9 cellular contexts compared by ENCODE assay signal in the genomic region with DNA sequence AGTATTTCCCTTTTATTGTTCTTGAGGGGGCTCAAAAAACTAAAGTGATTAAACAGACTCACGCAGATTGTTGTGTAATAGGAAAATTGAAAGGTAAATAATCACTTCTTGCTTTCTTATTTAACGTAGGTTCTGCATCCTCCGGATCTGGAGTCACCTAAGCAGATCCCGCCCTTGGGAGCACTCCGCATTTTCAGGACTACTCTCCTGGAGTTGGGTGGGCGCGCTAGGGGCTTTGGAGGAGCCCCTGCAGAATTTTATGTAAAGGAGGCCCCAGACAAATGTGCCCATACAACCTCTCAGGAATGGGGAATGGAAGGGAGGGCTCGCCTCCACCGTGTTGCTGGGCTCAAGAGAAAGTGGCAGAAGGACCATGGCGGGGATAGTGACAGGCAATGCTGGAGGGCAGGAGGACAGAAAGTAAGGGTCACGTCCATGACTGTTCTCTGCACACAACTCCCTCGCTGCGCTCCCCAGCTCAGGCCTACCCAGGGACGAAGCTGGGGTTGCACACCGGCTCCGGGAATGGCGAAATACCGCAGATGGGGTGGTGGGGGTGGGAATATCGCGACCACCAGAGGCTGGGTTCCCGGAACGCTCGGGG. TPM values are rescaled to one million over a fixed set of nuclear protein-coding genes. Genes with fewer than 3 reads are reported as not detected.
DNase-seq lines count a peak whose midpoint lies in the region; ATAC-seq and TF ChIP-seq lines count a peak whose summit lies in the region.
"Had no signal": no experiment of that assay in that cellular context is flagged by ENCODE, and none has a peak within 500 bp of the region (broad histone marks: within the 10 kb centered on the region; RNA-seq: fewer than 3 reads in every experiment).

No MANE protein-coding gene starts in this region.

- POLR2A ChIA-PET in RWPE1 (lab: Yijun Ruan, JAX; ENCODE audit: low non-redundant PET), result interaction anchor here (1.0 kb wide), 1 partner anchor 8 kb away, joined by 3 read pairs; a partner anchor contains a TSS

- TF ChIP-seq CTCF in RWPE1 (conservative IDR thresholded peaks at IDR 0.05; ENCODE audit: low read depth), result no peak
- TF ChIP-seq CTCF in coronary artery (IDR thresholded peaks at IDR 0.05), result no peak
- TF ChIP-seq CTCF in right lobe of liver (IDR thresholded peaks at IDR 0.05), result no peak

- 70% methylated on average over 8 of the region's 23 CpGs for WGBS in right lobe of liver (ENCODE audit: insufficient coverage, low coverage, low lambda C conversion rate, missing lambda C conversion rate)

- H3K9me3 ChIP-seq in right lobe of liver (no peaks in the 10 kb centered on the region), stomach smooth muscle (ENCODE audit: control insufficient read depth in 2 of 2, low read length in 2 of 2) (no peaks in the 10 kb centered on the region)

- H3K4me3 ChIP-seq in coronary artery (peak overlapping the region; percentile 70), right lobe of liver (peak overlapping the region; percentile 36 to 61 (median 51)), stomach smooth muscle (ENCODE audit: low read length in 2 of 2) (peak overlapping the region; percentile 42 to 75)

- H3K27me3 ChIP-seq in right lobe of liver (no peaks in the 10 kb centered on the region), stomach smooth muscle (ENCODE audit: control insufficient read depth in 1 of 2, insufficient read depth in 2 of 2, low read length in 2 of 2) (no peaks in the 10 kb centered on the region)

- H3K9ac ChIP-seq in stomach smooth muscle (ENCODE audit: low read length in 2 of 2), result peak overlapping the region; percentile 25 to 55

- peak; percentile 16 to 56 (median 48) for ATAC-seq in right lobe of liver
- no peak for ATAC-seq in HG03469 (IDR thresholded peaks at IDR 0.05; ENCODE audit: unreplicated experiment)
- no peak for ATAC-seq in HG03439 (IDR thresholded peaks at IDR 0.05; ENCODE audit: unreplicated experiment)
- ATAC-seq: PC-3 had no signal

- H3K36me3 ChIP-seq in right lobe of liver, result no peaks in the 10 kb centered on the region
- H3K36me3 ChIP-seq in stomach smooth muscle (ENCODE audit: control insufficient read depth in 2 of 2, insufficient read depth in 2 of 2, low read length in 2 of 2), result no peaks in the 10 kb centered on the region

- no peak for TF ChIP-seq POLR2A in right lobe of liver (IDR thresholded peaks at IDR 0.05)

- CTCF ChIA-PET in RWPE1 (lab: Yijun Ruan, JAX), result no interaction called here

- DNase-seq in RWPE1 (ENCODE audit: low spot score) (no peak), coronary artery (ENCODE audit: low spot score) (peak; percentile 66), right lobe of liver (no peak), cerebellar nuclear complex (lab: John Stamatoyannopoulos, UW) (no peak), RPMI8226 (no peak)
- DNase-seq: PC-3 had no signal

- intact Hi-C loops in right lobe of liver (cut with DNase I), result no loop called here

- H3K4me1 ChIP-seq in right lobe of liver (peaks cover 0 to 28% (median 13%) of the 10 kb centered on the region in 4 donors), stomach smooth muscle (ENCODE audit: control insufficient read depth, insufficient read depth, low read length) (peaks cover 22% of the 10 kb centered on the region)

- H3K27ac ChIP-seq in RWPE1 (0 out of 2 replicates have a peak overlapping the region, but pooled peaks have one; percentile 26), coronary artery (peak overlapping the region; percentile 66 to 70), right lobe of liver (peak overlapping the region; percentile 62 to 88 (median 74)), stomach smooth muscle (ENCODE audit: low read length) (peak overlapping the region; percentile 67)

RNA-seq across cellular contexts. Expression of a gene that starts 8.3 kb away (rescaled TPM):
- 1,000 to 10,000 TPM in 5 of 6 experiments, 100 to 1,000 TPM in 1; 946 to 4,033 (median 2,228) TPM for total RNA-seq in right lobe of liver

RNA-seq across cellular contexts. Expression of a gene that starts 8.9 kb away (rescaled TPM):
- total RNA-seq in right lobe of liver, result 1,000 to 10,000 TPM in 2 of 6 experiments, 100 to 1,000 TPM in 4; 403 to 1,748 (median 691) TPM
- total RNA-seq: PC-3 had no signal

RNA-seq across cellular contexts. Expression of a gene that starts 15.7 kb away (rescaled TPM):
- total RNA-seq in right lobe of liver, result 100 to 1,000 TPM in 3 of 6 experiments, 10 to 100 TPM in 2, 1 to 10 TPM in 1; 8.6 to 569 (median 84.5) TPM

RNA-seq across cellular contexts. Expression of a gene that starts 21.8 kb away (rescaled TPM):
- total RNA-seq in right lobe of liver, result 100 to 1,000 TPM in 3 of 6 experiments, 10 to 100 TPM in 3; 34.9 to 161 (median 110) TPM
- total RNA-seq: PC-3 had no signal

RNA-seq across cellular contexts. Expression of a gene that starts 27.4 kb away (rescaled TPM):
- total RNA-seq in right lobe of liver, result under 1 TPM in 1 of 6 experiments, not detected in 5; 0.62 TPM
- total RNA-seq: PC-3 had no signal

Comparison
In these comparisons a context has a peak if more than half of its experiments do, and no peak if none do; other contexts are left out.
1. ATAC-seq: peak in right lobe of liver (4 of 4); none in HG03469 (single experiment) and HG03439 (single experiment).
2. Peak in every context shown above with its lines, with median percentiles within 50 percentile points of each other: H3K27ac ChIP-seq and H3K4me3 ChIP-seq.